ENCODE assay signal across 21 cellular contexts in the genomic region with DNA sequence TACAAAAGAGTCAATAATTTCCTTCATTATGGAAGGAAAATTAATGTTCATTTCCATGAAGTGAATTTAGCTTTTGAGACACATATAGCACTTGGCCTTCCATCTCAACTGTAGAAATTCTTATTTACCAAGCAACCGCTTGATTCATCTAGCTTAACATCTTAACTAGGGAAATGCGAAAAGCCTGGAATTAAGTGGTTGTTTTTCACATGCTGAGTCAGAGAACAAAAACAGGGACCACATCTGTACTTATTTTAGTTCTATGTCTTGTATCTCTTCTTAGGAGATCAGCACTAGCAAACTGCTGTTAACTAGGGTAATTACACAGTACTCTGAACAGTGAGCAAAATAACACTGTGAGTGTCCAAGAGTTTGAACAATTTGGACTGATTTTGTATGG.
"Had no signal": no experiment of that assay in that cellular context is flagged by ENCODE, and none has a peak within 500 bp of the region (broad histone marks: within the 10 kb centered on the region; RNA-seq: fewer than 3 reads in every experiment).

No MANE protein-coding gene starts in this region.

- H3K36me3 ChIP-seq: cardiac muscle cell, gastrocnemius medialis, lower lobe of right lung, neural progenitor cell, prostate gland, thoracic aorta, vagina had no signal

- H3K27me3 ChIP-seq: body of pancreas, cardiac muscle cell, gastrocnemius medialis, neural progenitor cell, vagina had no signal

- H3K4me2 ChIP-seq: neural progenitor cell had no signal

- H3K4me3 ChIP-seq: body of pancreas, cardiac muscle cell, gastrocnemius medialis, lower lobe of right lung, neural progenitor cell, prostate gland, thoracic aorta, vagina had no signal

- H2AFZ ChIP-seq: neural progenitor cell had no signal

- H3K9me3 ChIP-seq: body of pancreas, gastrocnemius medialis, lower lobe of right lung, prostate gland, thoracic aorta, vagina had no signal

- H3K4me1 ChIP-seq: body of pancreas, gastrocnemius medialis, lower lobe of right lung, neural progenitor cell, prostate gland, vagina had no signal

- DNase-seq: activated CD4-positive, alpha-beta memory T cell treated with anti-CD3 and anti-CD28 coated beads, Interleukin-2, amount 10 ng/mL, durations not matched to agents 7 days and 5 days; activated CD4-positive, alpha-beta T cell treated with anti-CD3 and anti-CD28 coated beads, Interleukin-2, amount 10 ng/mL, durations not matched to agents 24 days and 14 days; activated effector memory CD4-positive, alpha-beta T cell treated with anti-CD3 and anti-CD28 coated beads, Interleukin-2, amount 50 U/mL, for 16 hours; activated naive CD4-positive, alpha-beta T cell treated with anti-CD3 and anti-CD28 coated beads, Interleukin-2, amount 10 ng/mL, durations not matched to agents 7 days and 5 days; anterior cingulate cortex; body of pancreas; effector CD4-positive, alpha-beta T cell; gastrocnemius medialis; head of caudate nucleus; hypothalamus; lower lobe of right lung; naive thymus-derived CD4-positive, alpha-beta T cell; stimulated activated CD4-positive, alpha-beta T cell treated with anti-CD3 and anti-CD28 coated beads, Interleukin-4, amount 100 ng/mL, for 24 hours; stimulated activated naive CD4-positive, alpha-beta T cell treated with Interleukin-2 at 50 U/mL for 16 hours had no signal

- H3K27ac ChIP-seq: body of pancreas, cardiac muscle cell, gastrocnemius medialis, lower lobe of right lung, neural progenitor cell, prostate gland, thoracic aorta, vagina, VCaP had no signal

- H3K9ac ChIP-seq: neural progenitor cell had no signal

- ATAC-seq: activated CD4-positive, CD25-positive, alpha-beta regulatory T cell treated with anti-CD3 and anti-CD28 coated beads, Interleukin-2, amount 50 U/mL, for 24 hours; body of pancreas; gastrocnemius medialis; lower lobe of right lung; naive thymus-derived CD4-positive, alpha-beta T cell had no signal
